ENCODE assay signal across 1 cellular context in the genomic region with DNA sequence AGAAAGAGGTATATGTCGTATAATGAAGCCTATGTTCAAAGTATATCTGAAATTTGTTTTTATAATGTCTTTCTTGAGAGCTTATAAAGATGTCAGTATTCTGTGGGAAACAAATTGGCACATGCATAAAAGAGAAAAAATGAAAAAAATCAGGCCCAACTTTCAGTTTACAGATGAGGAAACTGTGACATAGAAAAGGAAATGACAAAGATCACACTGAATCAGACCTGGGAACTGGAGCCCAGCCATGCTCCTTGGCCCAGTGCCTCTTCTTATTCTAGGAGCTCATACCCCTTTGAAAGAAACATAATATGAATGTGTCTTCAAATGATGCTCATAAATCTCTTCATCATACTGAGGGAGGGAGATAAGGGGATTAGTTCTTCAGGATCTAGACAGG.
TF ChIP-seq lines count a peak whose summit lies in the region.

No MANE protein-coding gene starts in this region.

TF ChIP-seq in GM23338, 12 proteins besides CTCF, POLR2A, EP300 and RAD21 (continued from another document):
- TF ChIP-seq, protein P1, sequence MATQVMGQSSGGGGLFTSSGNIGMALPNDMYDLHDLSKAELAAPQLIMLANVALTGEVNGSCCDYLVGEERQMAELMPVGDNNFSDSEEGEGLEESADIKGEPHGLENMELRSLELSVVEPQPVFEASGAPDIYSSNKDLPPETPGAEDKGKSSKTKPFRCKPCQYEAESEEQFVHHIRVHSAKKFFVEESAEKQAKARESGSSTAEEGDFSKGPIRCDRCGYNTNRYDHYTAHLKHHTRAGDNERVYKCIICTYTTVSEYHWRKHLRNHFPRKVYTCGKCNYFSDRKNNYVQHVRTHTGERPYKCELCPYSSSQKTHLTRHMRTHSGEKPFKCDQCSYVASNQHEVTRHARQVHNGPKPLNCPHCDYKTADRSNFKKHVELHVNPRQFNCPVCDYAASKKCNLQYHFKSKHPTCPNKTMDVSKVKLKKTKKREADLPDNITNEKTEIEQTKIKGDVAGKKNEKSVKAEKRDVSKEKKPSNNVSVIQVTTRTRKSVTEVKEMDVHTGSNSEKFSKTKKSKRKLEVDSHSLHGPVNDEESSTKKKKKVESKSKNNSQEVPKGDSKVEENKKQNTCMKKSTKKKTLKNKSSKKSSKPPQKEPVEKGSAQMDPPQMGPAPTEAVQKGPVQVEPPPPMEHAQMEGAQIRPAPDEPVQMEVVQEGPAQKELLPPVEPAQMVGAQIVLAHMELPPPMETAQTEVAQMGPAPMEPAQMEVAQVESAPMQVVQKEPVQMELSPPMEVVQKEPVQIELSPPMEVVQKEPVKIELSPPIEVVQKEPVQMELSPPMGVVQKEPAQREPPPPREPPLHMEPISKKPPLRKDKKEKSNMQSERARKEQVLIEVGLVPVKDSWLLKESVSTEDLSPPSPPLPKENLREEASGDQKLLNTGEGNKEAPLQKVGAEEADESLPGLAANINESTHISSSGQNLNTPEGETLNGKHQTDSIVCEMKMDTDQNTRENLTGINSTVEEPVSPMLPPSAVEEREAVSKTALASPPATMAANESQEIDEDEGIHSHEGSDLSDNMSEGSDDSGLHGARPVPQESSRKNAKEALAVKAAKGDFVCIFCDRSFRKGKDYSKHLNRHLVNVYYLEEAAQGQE (IDR thresholded peaks at IDR 0.05; ENCODE audit: unreplicated experiment) = no peak
- TF ChIP-seq STAT1 (IDR thresholded peaks at IDR 0.05; ENCODE audit: unreplicated experiment) (no peak), JUNB (IDR thresholded peaks at IDR 0.05; ENCODE audit: unreplicated experiment) (no peak)
